In the genomic region with DNA sequence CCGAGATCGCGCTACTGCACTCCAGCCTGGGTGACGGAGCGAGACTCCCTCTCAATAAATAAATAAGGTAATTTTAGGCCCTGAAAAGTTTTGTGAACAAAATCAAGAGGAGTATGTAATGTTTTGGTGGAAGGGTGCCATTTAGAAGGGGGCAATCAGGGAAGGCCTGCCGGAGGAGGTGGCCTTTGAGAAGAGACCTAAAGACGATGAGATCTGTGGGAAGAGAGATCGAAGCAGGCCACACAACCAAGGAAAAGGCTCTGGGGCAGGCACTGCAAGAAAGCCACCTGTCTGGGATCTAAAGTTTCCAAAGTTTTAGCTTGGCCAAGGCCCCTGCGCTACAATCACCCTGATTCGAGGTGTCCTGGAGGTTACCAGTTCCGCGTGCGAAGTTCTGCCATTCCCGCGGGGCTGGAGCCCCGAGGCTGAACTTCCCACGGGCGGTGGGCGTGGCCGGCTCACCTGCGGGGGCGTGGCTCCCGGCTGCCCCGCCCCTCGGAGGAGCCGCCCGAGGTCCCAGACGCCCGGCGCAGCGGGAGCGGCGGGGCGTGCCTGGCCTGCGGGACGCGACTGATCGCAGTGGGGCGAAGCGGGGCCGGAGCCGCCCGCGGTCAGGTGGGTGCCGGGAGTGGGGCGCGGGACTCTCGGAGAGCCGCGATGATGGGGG, we compare ENCODE assay signal across 8 cellular contexts. TPM values are rescaled to one million over a fixed set of nuclear protein-coding genes. Genes with fewer than 3 reads are reported as not detected.
DNase-seq lines count a peak whose midpoint lies in the region; ATAC-seq and TF ChIP-seq lines count a peak whose summit lies in the region.

A gene (plus strand): TSS at position 519 of the 667 bp plus-strand sequence. CDS start 4,792 bp downstream, outside the sequence.

- H3K27ac ChIP-seq in heart right ventricle, result no peak within 1 kb of the TSS

- CTCF ChIA-PET in BJ (lab: Yijun Ruan, JAX), result interaction anchor here (2.0 to 2.2 kb wide), 2 partner anchors 197 to 437 kb away, joined by 4 to 6 read pairs; no protein-coding TSS in a partner anchor

- H3K4me1 ChIP-seq in heart right ventricle, result peaks cover 0 to 10% (median 5%) of the 10 kb centered on the region in 9 donors

- H3K27me3 ChIP-seq in BJ (ENCODE audit: control insufficient read depth, insufficient read depth, low read length) (peaks cover 6% of the 10 kb centered on the region; the same call in 1 of the 2 replicates), heart right ventricle (peaks cover 6 to 39% (median 29%) of the 10 kb centered on the region in 7 donors)

- H3K4me3 ChIP-seq in BJ (ENCODE audit: low read depth, low read length) (peak within 1 kb of the TSS; percentile 22), heart right ventricle (peak within 1 kb of the TSS in 8 of 10 donors; percentile 17 to 34 (median 30))

- intact Hi-C loops in heart right ventricle (cut with DNase I), result no loop called here

- H3K36me3 ChIP-seq in BJ (ENCODE audit: control insufficient read depth, insufficient read depth, low read length) (no peaks in the 10 kb centered on the region), heart right ventricle (no peaks in the 10 kb centered on the region)

- H3K9me3 ChIP-seq in heart right ventricle, result no peaks in the 10 kb centered on the region

- ATAC-seq in heart right ventricle (peak in 1 of 8 donors; percentile 34), GM18909 (IDR thresholded peaks at IDR 0.05; ENCODE audit: poor library complexity, unreplicated experiment) (no peak), GM18858 (IDR thresholded peaks at IDR 0.05; ENCODE audit: unreplicated experiment) (no peak)

- POLR2A ChIA-PET in BJ (lab: Charles Lee), result no interaction called here

- TF ChIP-seq CTCF in BJ (IDR thresholded peaks at IDR 0.05; ENCODE audit: insufficient read depth, low read depth, low read length) (no peak), heart right ventricle (IDR thresholded peaks at IDR 0.05) (no peak)

- DNase-seq in BJ (ENCODE audit: low read depth) (no peak), LoVo (ENCODE audit: low spot score) (peak; percentile 84), heart right ventricle (no peak), NOMO-1 treated with dmso at 0.1 percent for 144 hours (lab: John Stamatoyannopoulos, UW; ENCODE audit: unreplicated experiment) (no peak)
- peak; percentile 77 for DNase-seq in activated CD8-positive, alpha-beta memory T cell treated with anti-CD3 and anti-CD28 coated beads, Interleukin-2, amount 50 U/mL, for 48 hours
- peak in 3 of 4 experiments; percentile 9 to 26 (median 10) for DNase-seq in stimulated activated CD4-positive, alpha-beta T cell treated with anti-CD3 and anti-CD28 coated beads, Interleukin-1b, Interleukin-23, amount 100 ng/mL, for 24 hours (ENCODE audit: low read depth in 4 of 4, low spot score in 1 of 4)

- WGBS in heart right ventricle, 2 donors, result 12 to 13% methylated on average over 46 to 50 of the region's 50 CpGs

RNA-seq across cellular contexts. Expression of the gene that starts here (rescaled TPM):
- polyA plus RNA-seq in BJ (2011; rRNA removed), result 0.09 TPM in 1 of 2 replicates, not detected in the other
- 0.19 TPM in 1 of 2 replicates, not detected in the other for polyA minus RNA-seq in BJ (2011; rRNA and poly(A)+ RNA removed)
- under 1 TPM in 2 of 10 donors, not detected in 8; 0.14 TPM for total RNA-seq in heart right ventricle
- polyA plus RNA-seq in heart right ventricle, result under 1 TPM in 1 of 2 donors, not detected in 1; 0.16 TPM

Comparison
In these comparisons a context has a peak if more than half of its experiments do, and no peak if none do; other contexts are left out.
1. DNase-seq: peak in LoVo (single experiment), activated CD8-positive, alpha-beta memory T cell treated with anti-CD3 and anti-CD28 coated beads, Interleukin-2, amount 50 U/mL, for 48 hours (single experiment) and stimulated activated CD4-positive, alpha-beta T cell treated with anti-CD3 and anti-CD28 coated beads, Interleukin-1b, Interleukin-23, amount 100 ng/mL, for 24 hours (3 of 4); none in BJ (single experiment), heart right ventricle (0 of 2) and NOMO-1 treated with dmso at 0.1 percent for 144 hours (single experiment).